In the genomic region with DNA sequence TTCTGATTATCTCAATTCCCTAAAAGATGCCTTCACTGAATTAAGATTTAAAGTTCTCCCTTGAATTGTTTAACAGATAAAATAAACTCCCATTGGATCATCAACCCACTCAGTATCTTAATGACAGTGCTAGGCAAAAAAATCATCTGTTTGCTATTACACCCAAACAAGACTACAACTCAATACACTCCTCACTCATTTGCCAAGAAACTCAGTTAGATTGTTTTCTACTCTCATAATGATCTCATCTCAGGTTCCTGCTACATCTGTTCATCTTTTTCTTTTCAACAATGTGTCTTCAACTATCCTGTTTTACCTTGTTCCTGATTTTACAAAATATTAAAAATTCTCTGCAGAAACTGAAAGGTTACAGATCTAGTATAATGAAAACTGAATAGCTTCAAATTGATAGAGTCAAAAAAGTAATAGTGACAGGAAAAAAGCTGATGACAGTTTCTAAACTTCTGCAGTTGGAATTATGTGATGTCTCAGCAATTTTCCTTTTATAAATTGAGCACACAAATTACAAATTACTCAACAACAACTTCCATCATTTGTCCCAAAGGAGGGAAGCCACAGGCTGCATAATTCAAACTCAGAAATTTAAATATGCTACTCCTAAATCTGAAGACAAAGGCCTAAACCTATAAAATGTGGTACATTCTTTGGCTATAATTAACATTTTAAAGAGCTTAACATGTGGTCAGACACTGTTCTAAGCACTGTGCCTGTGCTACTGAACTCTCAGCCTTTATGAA, we compare ENCODE assay signal across 20 cellular contexts. TPM values are rescaled to one million over a fixed set of nuclear protein-coding genes. Genes with fewer than 3 reads are reported as not detected.
A peak's percentile ranks its signal among the peaks of the same experiment; 100 is the strongest.
DNase-seq lines count a peak whose midpoint lies in the region; ATAC-seq, FAIRE-seq and TF ChIP-seq lines count a peak whose summit lies in the region.
"Had no signal": no experiment of that assay in that cellular context is flagged by ENCODE, and none has a peak within 500 bp of the region (broad histone marks: within the 10 kb centered on the region; RNA-seq: fewer than 3 reads in every experiment).

No MANE protein-coding gene starts in this region.

- H3K27me3 Mint-ChIP-seq in natural killer cell (ENCODE audit: low read depth in 2 of 2) (no peaks in the 10 kb centered on the region), osteocyte (ENCODE audit: unreplicated experiment) (no peaks in the 10 kb centered on the region)
- H3K27me3 Mint-ChIP-seq: CD4-positive, alpha-beta T cell had no signal

- H3K4me3 Mint-ChIP-seq in natural killer cell (no peak overlapping the region), osteocyte (ENCODE audit: unreplicated experiment) (no peak overlapping the region)
- H3K4me3 Mint-ChIP-seq: activated T-cell treated with anti-CD3 and anti-CD28 coated beads, Interleukin-2, amount 50 U/mL, for 72 hours; CD4-positive, alpha-beta T cell; naive thymus-derived CD4-positive, alpha-beta T cell had no signal

- intact Hi-C loops in natural killer cell (cut with micrococcal nuclease) = no loop called here

- no peak overlapping the region for H3K4me3 ChIP-seq in HFF-Myc (replicated peaks; ENCODE audit: low read depth, low read length)
- H3K4me3 ChIP-seq: cardiac muscle cell, heart right ventricle had no signal

- peak; percentile 87 for FAIRE-seq in endometrium (lab: Jason Lieb, UNC)
- FAIRE-seq: TTC549 had no signal

- DNase-seq in AG08395 (ENCODE audit: low spot score) = peak; percentile 27
- DNase-seq in GM03348 (ENCODE audit: low spot score) = peak; percentile 44
- peak; percentile 11 for DNase-seq in HFF-Myc (ENCODE audit: extremely low read depth, low read depth)
- DNase-seq in natural killer cell = no peak
- no peak for DNase-seq in osteocyte (ENCODE audit: extremely low spot score, unreplicated experiment)
- DNase-seq in SKM-1 (lab: John Stamatoyannopoulos, UW; ENCODE audit: unreplicated experiment) = no peak
- DNase-seq: activated CD4-positive, alpha-beta T cell treated with anti-CD3 and anti-CD28 coated beads for 4 hours; activated naive CD4-positive, alpha-beta T cell treated with anti-CD3 and anti-CD28 coated beads, Interleukin-2, amount 50 U/mL, for 16 hours; activated T-cell treated with anti-CD3 and anti-CD28 coated beads, Interleukin-2, amount 50 U/mL, for 72 hours; CD4-positive, alpha-beta T cell; GDM1; heart right ventricle; left colon; naive thymus-derived CD4-positive, alpha-beta T cell; NCI-H146; retina; SW 1271 had no signal

- TF ChIP-seq CTCF in HFF-Myc (IDR thresholded peaks at IDR 0.05; ENCODE audit: low read depth, low read length, missing control alignments) (no peak), natural killer cell (IDR thresholded peaks at IDR 0.05) (no peak), osteocyte (IDR thresholded peaks at IDR 0.05) (no peak)

- no peak overlapping the region for H3K27ac Mint-ChIP-seq in natural killer cell
- no peak overlapping the region for H3K27ac Mint-ChIP-seq in osteocyte (ENCODE audit: unreplicated experiment)
- H3K27ac Mint-ChIP-seq: activated T-cell treated with anti-CD3 and anti-CD28 coated beads, Interleukin-2, amount 50 U/mL, for 72 hours; CD4-positive, alpha-beta T cell; naive thymus-derived CD4-positive, alpha-beta T cell had no signal

- no peak for ATAC-seq in natural killer cell
- ATAC-seq: activated T-cell treated with anti-CD3 and anti-CD28 coated beads, Interleukin-2, amount 50 U/mL, for 72 hours; left colon; naive thymus-derived CD4-positive, alpha-beta T cell had no signal

- H3K4me1 Mint-ChIP-seq in natural killer cell (no peaks in the 10 kb centered on the region), osteocyte (ENCODE audit: unreplicated experiment) (no peaks in the 10 kb centered on the region)
- H3K4me1 Mint-ChIP-seq: naive thymus-derived CD4-positive, alpha-beta T cell had no signal

- H3K9me3 Mint-ChIP-seq in natural killer cell (no peaks in the 10 kb centered on the region), osteocyte (ENCODE audit: unreplicated experiment) (no peaks in the 10 kb centered on the region)
- H3K9me3 Mint-ChIP-seq: activated T-cell treated with anti-CD3 and anti-CD28 coated beads, Interleukin-2, amount 50 U/mL, for 72 hours; CD4-positive, alpha-beta T cell; naive thymus-derived CD4-positive, alpha-beta T cell had no signal

- H3K36me3 Mint-ChIP-seq in natural killer cell = no peaks in the 10 kb centered on the region
- peaks cover 5% of the 10 kb centered on the region for H3K36me3 Mint-ChIP-seq in osteocyte (ENCODE audit: unreplicated experiment)
- H3K36me3 Mint-ChIP-seq: naive thymus-derived CD4-positive, alpha-beta T cell had no signal

RNA-seq across cellular contexts. Expression of a gene that starts 39.3 kb away (rescaled TPM):
- total RNA-seq in natural killer cell = 1 to 10 TPM; 3.1 to 5.4 (median 4.3) TPM
- total RNA-seq in osteocyte = 7.2 and 8.5 TPM in 2 replicates

Comparison
In these comparisons a context has a peak if more than half of its experiments do, and no peak if none do; other contexts are left out.
1. DNase-seq: peak in AG08395 (single experiment), GM03348 (single experiment) and HFF-Myc (single experiment); none in natural killer cell (single experiment), osteocyte (single experiment) and SKM-1 (single experiment).